9 cellular contexts compared by ENCODE assay signal in the genomic region with DNA sequence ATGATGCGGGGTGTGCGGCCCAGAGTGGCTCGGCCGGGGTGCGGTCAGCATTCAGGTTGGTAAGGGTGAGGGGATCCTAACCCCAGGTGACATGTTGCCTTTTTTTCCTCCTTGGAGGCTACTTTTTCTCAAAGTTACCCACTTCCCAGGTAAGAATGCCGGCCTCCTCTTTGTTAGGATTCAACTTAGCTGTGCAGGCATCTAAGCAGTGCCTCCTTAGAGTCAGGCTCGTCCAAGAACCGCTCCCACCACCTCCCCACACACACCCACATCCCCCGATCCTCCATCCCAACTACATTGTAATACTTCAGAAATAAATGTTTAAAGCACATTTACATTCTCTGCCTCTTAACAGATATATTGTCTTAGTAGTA. TPM values are rescaled to one million over a fixed set of nuclear protein-coding genes. Genes with fewer than 3 reads are reported as not detected.
DNase-seq lines count a peak whose midpoint lies in the region; ATAC-seq and TF ChIP-seq lines count a peak whose summit lies in the region.
"Had no signal": no experiment of that assay in that cellular context is flagged by ENCODE, and none has a peak within 500 bp of the region (broad histone marks: within the 10 kb centered on the region; RNA-seq: fewer than 3 reads in every experiment).

No MANE protein-coding gene starts in this region.

- H3K27me3 ChIP-seq in right lobe of liver (peaks cover 0 to 12% of the 10 kb centered on the region in 2 donors), transverse colon (peaks cover 41% of the 10 kb centered on the region)

- H3K4me3 ChIP-seq in right lobe of liver (peak overlapping the region; percentile 41 to 54 (median 43)), transverse colon (peak overlapping the region; percentile 49 to 81 (median 64))

- no peak overlapping the region for H3K27ac Mint-ChIP-seq in activated naive CD4-positive, alpha-beta T cell treated with anti-CD3 and anti-CD28 coated beads for 36 hours

- no peak for TF ChIP-seq POLR2A in right lobe of liver (IDR thresholded peaks at IDR 0.05)
- no peak for TF ChIP-seq POLR2A in transverse colon (IDR thresholded peaks at IDR 0.05)

- in situ Hi-C loops in transverse colon (cut with MboI; ENCODE audit: low pct_ligation_motif_present in 1 of 4, low pct_unique_long_range_greater_than_20kb in 1 of 4, low sequenced_read_pairs in 3 of 4), result loop anchor here (25.0 kb wide), 1 partner anchor 700 kb away; no protein-coding TSS in a partner anchor

- H3K27ac ChIP-seq in angular gyrus (ENCODE audit: low read depth, low read length), result peak overlapping the region; percentile 80
- H3K27ac ChIP-seq in right lobe of liver, result no peak overlapping the region
- H3K27ac ChIP-seq in transverse colon, result peak overlapping the region; percentile 80 to 92 (median 85)

- TF ChIP-seq CTCF in right lobe of liver (IDR thresholded peaks at IDR 0.05), result no peak
- TF ChIP-seq CTCF in transverse colon (IDR thresholded peaks at IDR 0.05), result no peak

- H3K4me1 ChIP-seq in right lobe of liver (peaks cover 0 to 20% (median 0%) of the 10 kb centered on the region in 4 donors), transverse colon (peaks cover 0 to 29% (median 21%) of the 10 kb centered on the region in 4 donors)

- H3K36me3 Mint-ChIP-seq in activated naive CD4-positive, alpha-beta T cell treated with anti-CD3 and anti-CD28 coated beads for 36 hours (ENCODE audit: low read depth), result no peaks in the 10 kb centered on the region

- H3K36me3 ChIP-seq in right lobe of liver, result no peaks in the 10 kb centered on the region
- no peaks in the 10 kb centered on the region for H3K36me3 ChIP-seq in transverse colon

- H3K27me3 Mint-ChIP-seq in activated naive CD4-positive, alpha-beta T cell treated with anti-CD3 and anti-CD28 coated beads for 36 hours (ENCODE audit: low read depth), result peaks cover 50% of the 10 kb centered on the region

- WGBS in right lobe of liver (ENCODE audit: insufficient coverage, low coverage, low lambda C conversion rate, missing lambda C conversion rate), result 18% methylated on average over 2 of the region's 9 CpGs
- 24 to 28% methylated on average over 3 to 9 of the region's 9 CpGs for WGBS in transverse colon (ENCODE audit: low coverage in 1 of 2), 2 donors

- DNase-seq in activated naive CD4-positive, alpha-beta T cell treated with anti-CD3 and anti-CD28 coated beads for 36 hours, result no peak
- DNase-seq in activated naive CD4-positive, alpha-beta T cell treated with anti-CD3 and anti-CD28 coated beads, Interleukin-2, amount 50 U/mL, for 16 hours, result no peak
- DNase-seq in right lobe of liver (no peak), transverse colon (no peak), COR-L47 (lab: John Stamatoyannopoulos, UW) (no peak)
- no peak for DNase-seq in activated CD8-positive, alpha-beta memory T cell treated with anti-CD3 and anti-CD28 coated beads, Interleukin-2, amount 50 U/mL, for 4 hours
- DNase-seq: GF-D8 had no signal

- CTCF ChIA-PET in activated naive CD4-positive, alpha-beta T cell treated with anti-CD3 and anti-CD28 coated beads for 36 hours (lab: Charles Lee), result no interaction called here

- peaks cover 9% of the 10 kb centered on the region for H3K4me1 Mint-ChIP-seq in activated naive CD4-positive, alpha-beta T cell treated with anti-CD3 and anti-CD28 coated beads for 36 hours (ENCODE audit: low read depth)

- no peak for ATAC-seq in right lobe of liver
- no peak for ATAC-seq in GM21447 (IDR thresholded peaks at IDR 0.05; ENCODE audit: unreplicated experiment)

- no peaks in the 10 kb centered on the region for H3K9me3 Mint-ChIP-seq in activated naive CD4-positive, alpha-beta T cell treated with anti-CD3 and anti-CD28 coated beads for 36 hours

- no peak for TF ChIP-seq EP300 in transverse colon (IDR thresholded peaks at IDR 0.05; ENCODE audit: low read depth)

- no peaks in the 10 kb centered on the region for H3K9me3 ChIP-seq in right lobe of liver
- no peaks in the 10 kb centered on the region for H3K9me3 ChIP-seq in transverse colon

- peak overlapping the region; percentile 69 for H3K4me3 Mint-ChIP-seq in activated naive CD4-positive, alpha-beta T cell treated with anti-CD3 and anti-CD28 coated beads for 36 hours

- intact Hi-C loops in activated naive CD4-positive, alpha-beta T cell treated with anti-CD3 and anti-CD28 coated beads for 36 hours (cut with micrococcal nuclease), result loop anchor here (1.0 to 2.0 kb wide), 3 partner anchors 9 to 87 kb away; no protein-coding TSS in a partner anchor
- intact Hi-C loops in right lobe of liver (cut with DNase I) (no loop called here), transverse colon (cut with DNase I; ENCODE audit: low total_unique reads) (no loop called here)

RNA-seq across cellular contexts. Expression of a gene that starts 0.7 kb away (rescaled TPM):
- total RNA-seq in activated naive CD4-positive, alpha-beta T cell treated with anti-CD3 and anti-CD28 coated beads for 36 hours, result under 1 TPM; 0.35 to 0.64 TPM
- total RNA-seq in right lobe of liver (under 1 TPM in 2 of 6 experiments, not detected in 4; 0.07 to 0.16 TPM), transverse colon (1 to 10 TPM; 1.5 to 6.4 (median 2.2) TPM)

Comparison
In these comparisons a context has a peak if more than half of its experiments do, and no peak if none do; other contexts are left out.
1. H3K27ac ChIP-seq: peak in angular gyrus (single experiment) and transverse colon (4 of 4); none in right lobe of liver (0 of 3).